In the genomic region with DNA sequence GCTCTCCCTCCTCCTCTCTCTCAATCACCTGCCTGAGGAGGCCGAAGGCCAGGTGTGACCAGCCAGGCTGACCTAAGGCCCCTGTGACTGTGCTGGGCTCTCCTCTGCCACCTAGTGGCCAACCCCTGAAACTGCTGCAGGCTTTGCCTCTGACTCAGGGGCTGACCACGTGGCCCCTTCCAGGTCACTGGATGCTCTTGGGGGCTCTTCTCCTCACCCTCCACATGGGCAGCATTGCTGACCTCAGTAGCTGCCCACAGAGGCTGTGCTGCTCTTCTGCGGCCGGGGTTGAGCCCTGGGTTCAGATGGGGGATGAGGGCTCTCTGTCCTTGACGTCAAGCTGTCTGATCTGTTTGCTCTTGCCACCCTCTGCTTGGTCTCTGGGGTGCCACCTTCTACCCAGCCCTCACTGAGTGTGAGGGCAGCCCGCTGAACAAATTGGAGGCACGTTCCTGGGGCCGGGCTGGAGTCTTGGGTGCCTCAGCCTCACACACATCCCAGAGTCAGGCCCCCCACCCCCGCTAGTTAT, we compare ENCODE assay signal across 8 cellular contexts.
A peak's percentile ranks its signal among the peaks of the same experiment; 100 is the strongest.
DNase-seq lines count a peak whose midpoint lies in the region; TF ChIP-seq lines count a peak whose summit lies in the region.

No MANE protein-coding gene starts in this region.

- intact Hi-C loops in CD4-positive, alpha-beta memory T cell (cut with micrococcal nuclease), result no loop called here

- H3K27me3 Mint-ChIP-seq in CD4-positive, alpha-beta memory T cell, result peaks cover 10 to 19% of the 10 kb centered on the region in 2 donors

- no peak overlapping the region for H3K4me3 ChIP-seq in CD4-positive, alpha-beta memory T cell (ENCODE audit: low read length in 2 of 2)
- H3K4me3 ChIP-seq in NB4 (ENCODE audit: low read depth, low read length), result no peak overlapping the region
- H3K4me3 ChIP-seq in suprapubic skin, result no peak overlapping the region

- peaks cover 0 to 4% of the 10 kb centered on the region in 2 donors for H3K9me3 ChIP-seq in CD4-positive, alpha-beta memory T cell (ENCODE audit: control insufficient read depth in 1 of 2, low read length in 2 of 2)
- H3K9me3 ChIP-seq in suprapubic skin, result no peaks in the 10 kb centered on the region

- CTCF ChIA-PET in CD4-positive, alpha-beta memory T cell (lab: Charles Lee; ENCODE audit: partially characterized antibody), result interaction anchor here (0.9 to 1.3 kb wide), 2 partner anchors 12 to 20 kb away, joined by 3 read pairs; no protein-coding TSS in a partner anchor

- no peak overlapping the region for H3K27ac Mint-ChIP-seq in CD4-positive, alpha-beta memory T cell

- no peaks in the 10 kb centered on the region for H3K4me1 Mint-ChIP-seq in CD4-positive, alpha-beta memory T cell

- POLR2A ChIA-PET in CD4-positive, alpha-beta memory T cell (lab: Charles Lee; ENCODE audit: partially characterized antibody), result no interaction called here

- peaks cover 0 to 12% (median 8%) of the 10 kb centered on the region in 8 donors for H3K9me3 Mint-ChIP-seq in CD4-positive, alpha-beta memory T cell

- peak in 4 of 5 donors; percentile 26 to 36 (median 34) for DNase-seq in CD4-positive, alpha-beta memory T cell
- DNase-seq in GM20000 (ENCODE audit: low spot score) (peak; percentile 87), NB4 (ENCODE audit: low read depth) (peak; percentile 55), epidermal melanocyte (ENCODE audit: insufficient read length, low spot score) (peak; percentile 60), myocyte (ENCODE audit: low read depth) (peak; percentile 66), suprapubic skin (ENCODE audit: low spot score in 2 of 2) (peak; percentile 69 to 81), NCI-H2171 (lab: John Stamatoyannopoulos, UW) (no peak)
- DNase-seq in activated CD4-positive, alpha-beta T cell treated with anti-CD3 and anti-CD28 coated beads, Interleukin-2, amount 50 U/mL, for 24 hours (ENCODE audit: low read depth in 1 of 2, low spot score in 1 of 2), result peak; percentile 16 to 17

- H3K27me3 ChIP-seq in CD4-positive, alpha-beta memory T cell (ENCODE audit: insufficient read depth, low read length), result no peaks in the 10 kb centered on the region
- peaks cover 15% of the 10 kb centered on the region for H3K27me3 ChIP-seq in suprapubic skin

- no peaks in the 10 kb centered on the region for H3K4me1 ChIP-seq in CD4-positive, alpha-beta memory T cell (ENCODE audit: insufficient read depth, low read length)
- H3K4me1 ChIP-seq in suprapubic skin, result peaks cover 22% of the 10 kb centered on the region

- H3K4me3 Mint-ChIP-seq in CD4-positive, alpha-beta memory T cell, result no peak overlapping the region

- peaks cover 0 to 4% of the 10 kb centered on the region in 2 donors for H3K36me3 Mint-ChIP-seq in CD4-positive, alpha-beta memory T cell

- no peak for TF ChIP-seq EP300 in suprapubic skin (IDR thresholded peaks at IDR 0.05)

- TF ChIP-seq CTCF in GM20000 (IDR thresholded peaks at IDR 0.05; ENCODE audit: extremely low read depth, missing control alignments) (peak; percentile 94), NB4 (IDR thresholded peaks at IDR 0.05; ENCODE audit: low read depth, low read length) (peak; percentile 96), suprapubic skin (IDR thresholded peaks at IDR 0.05) (peak; percentile 82 to 98)

- TF ChIP-seq POLR2A in NB4 (IDR thresholded peaks at IDR 0.05; ENCODE audit: extremely low read depth, insufficient read length), result no peak
- TF ChIP-seq POLR2A in suprapubic skin (IDR thresholded peaks at IDR 0.05), result no peak

- H3K27ac ChIP-seq in CD4-positive, alpha-beta memory T cell (ENCODE audit: low read depth, low read length), result no peak overlapping the region
- H3K27ac ChIP-seq in suprapubic skin, result no peak overlapping the region

- H3K36me3 ChIP-seq in CD4-positive, alpha-beta memory T cell (ENCODE audit: insufficient read depth, low read length), result no peaks in the 10 kb centered on the region
- H3K36me3 ChIP-seq in suprapubic skin, result no peaks in the 10 kb centered on the region

- 80% methylated on average over 2 of the region's 9 CpGs for WGBS in suprapubic skin
